In the genomic region with DNA sequence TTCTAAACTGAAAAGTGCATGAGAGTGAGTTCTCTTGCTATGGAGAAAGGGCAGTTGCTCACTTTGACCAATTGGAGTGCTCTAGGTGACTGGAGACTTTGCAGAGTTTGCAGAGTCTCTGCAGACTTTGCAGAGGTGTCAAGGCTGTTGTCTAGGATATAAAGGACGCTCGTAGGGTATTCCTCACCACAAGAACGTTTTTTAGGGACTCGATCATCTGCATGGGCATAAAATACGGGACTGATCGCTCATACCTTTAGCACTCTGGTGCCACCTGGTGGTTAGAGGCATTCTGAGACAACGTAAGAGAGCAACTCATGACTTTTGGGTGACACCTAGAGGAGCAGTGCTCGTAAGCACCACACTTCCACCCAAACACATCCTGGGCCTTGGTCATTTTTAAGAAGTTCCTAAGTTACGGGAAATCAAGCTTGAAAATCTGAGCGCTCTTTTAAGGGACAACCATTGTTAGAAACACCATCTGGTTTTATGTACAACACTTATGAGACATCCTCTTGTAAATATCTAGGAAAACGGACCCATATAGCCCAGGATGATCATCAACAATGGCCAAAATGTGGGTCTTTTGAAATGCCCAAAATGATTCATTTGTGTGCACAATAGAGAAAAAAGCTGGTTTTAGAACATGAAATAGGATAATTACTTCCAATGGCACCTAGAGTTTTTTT, we compare ENCODE assay signal across 8 cellular contexts. TPM values are rescaled to one million over a fixed set of nuclear protein-coding genes. Genes with fewer than 3 reads are reported as not detected.
A peak's percentile ranks its signal among the peaks of the same experiment; 100 is the strongest.
DNase-seq lines count a peak whose midpoint lies in the region; ATAC-seq, FAIRE-seq and TF ChIP-seq lines count a peak whose summit lies in the region.

No MANE protein-coding gene starts in this region.

- H3K4me2 ChIP-seq in keratinocyte (ENCODE audit: control insufficient read depth, extremely low read depth, insufficient read depth, low read depth, low read length): peak overlapping the region; percentile 44

- no peaks in the 10 kb centered on the region for H3K4me1 Mint-ChIP-seq in WTC11

- H4K20me1 ChIP-seq in keratinocyte (ENCODE audit: control insufficient read depth, extremely low read depth, insufficient read depth, low read length): no peaks in the 10 kb centered on the region

- no peak overlapping the region for H3K9ac ChIP-seq in keratinocyte (ENCODE audit: control insufficient read depth, extremely low read depth, insufficient read depth, low read length)

- H3K9me1 ChIP-seq in keratinocyte (ENCODE audit: control insufficient read depth, extremely low read depth, insufficient read depth, low read length): no peaks in the 10 kb centered on the region

- no peak overlapping the region for H3K27ac ChIP-seq in keratinocyte (ENCODE audit: control insufficient read depth, insufficient read depth, low read length)

- H3K4me3 Mint-ChIP-seq in WTC11: peak overlapping the region; percentile 52

- FAIRE-seq in keratinocyte (lab: Jason Lieb, UNC): peak; percentile 96

- no peak overlapping the region for H3K27ac Mint-ChIP-seq in WTC11

- H3K27me3 ChIP-seq in keratinocyte (ENCODE audit: control insufficient read depth, extremely low read depth, insufficient read depth, low read length): no peaks in the 10 kb centered on the region

- peak; percentile 88 for DNase-seq in GM12864 (ENCODE audit: low read depth)
- DNase-seq in NCI-H446 (lab: John Stamatoyannopoulos, UW): peak; percentile 44 to 80
- DNase-seq in WTC11 (ENCODE audit: low spot score): peak; percentile 94
- DNase-seq in cardiac fibroblast (ENCODE audit: low read depth in 2 of 2): peak; percentile 95 to 96
- peak; percentile 84 for DNase-seq in keratinocyte (ENCODE audit: low read depth, low spot score)
- peak; percentile 82 to 91 (median 83) for DNase-seq in stimulated activated CD4-positive, alpha-beta T cell treated with anti-CD3 and anti-CD28 coated beads, Interleukin-1b, Interleukin-23, amount 100 ng/mL, for 24 hours (ENCODE audit: low read depth in 4 of 4, low spot score in 1 of 4)

- POLR2A ChIA-PET in WTC11 (lab: Charles Lee): interaction anchor here (0.6 kb wide), 1 partner anchor 52 kb away, joined by 3 read pairs; no protein-coding TSS in a partner anchor

- CTCF ChIA-PET in WTC11 (lab: Charles Lee): interaction anchor here (0.6 to 2.6 kb wide), 45 partner anchors 9 to 575 kb away, joined by 3 to 29 read pairs (median 4); a partner anchor contains a TSS

- H3K79me2 ChIP-seq in keratinocyte (ENCODE audit: control insufficient read depth, insufficient read depth, low read length): no peaks in the 10 kb centered on the region

- TF ChIP-seq CTCF in GM12864 (IDR thresholded peaks at IDR 0.05; ENCODE audit: low read depth, low read length, missing control alignments) (peak; percentile 97), WTC11 (IDR thresholded peaks at IDR 0.05) (peak; percentile 68; the same call in 1 of the 2 replicates), cardiac fibroblast (IDR thresholded peaks at IDR 0.05; ENCODE audit: low read depth, low read length) (peak; percentile 87), keratinocyte (optimal IDR thresholded peaks at IDR 0.05 in 1 of 3, IDR thresholded peaks at IDR 0.05 in 1 of 3, conservative IDR thresholded peaks at IDR 0.05 in 1 of 3; ENCODE audit: extremely low read depth in 1 of 3, insufficient read depth in 2 of 3, low read length in 3 of 3) (peak; percentile 96 to 100 (median 99))

- peak; percentile 83 for ATAC-seq in HG03135 (IDR thresholded peaks at IDR 0.05; ENCODE audit: unreplicated experiment)
- peak; percentile 99 for ATAC-seq in WTC11
- no peak for ATAC-seq in GM18873 (IDR thresholded peaks at IDR 0.05; ENCODE audit: low FRiP score, unreplicated experiment)

- H2AFZ ChIP-seq in keratinocyte (ENCODE audit: control insufficient read depth, low read length): no peak overlapping the region

- H3K27me3 Mint-ChIP-seq in WTC11 (ENCODE audit: low read depth): peaks cover 10% of the 10 kb centered on the region; the same call in 1 of the 2 replicates

- peaks cover 4% of the 10 kb centered on the region for H3K36me3 Mint-ChIP-seq in WTC11

- dilution Hi-C loops in keratinocyte (cut with MboI; ENCODE audit: extremely low pct_ligation_motif_present, low sequenced_read_pairs): no loop called here

- peaks cover 28% of the 10 kb centered on the region for H3K4me1 ChIP-seq in keratinocyte (ENCODE audit: control insufficient read depth, extremely low read depth, insufficient read depth, low read length)

- H3K9me3 Mint-ChIP-seq in WTC11: peaks cover 19% of the 10 kb centered on the region

- no peaks in the 10 kb centered on the region for H3K36me3 ChIP-seq in keratinocyte (ENCODE audit: control insufficient read depth in 2 of 2, extremely low read depth in 1 of 2, insufficient read depth in 2 of 2, low read length in 2 of 2)

- no peak overlapping the region for H3K4me3 ChIP-seq in GM12864 (ENCODE audit: low read depth, low read length)
- no peak overlapping the region for H3K4me3 ChIP-seq in cardiac fibroblast (replicated peaks in 1 of 2; ENCODE audit: low read depth in 2 of 2, low read length in 2 of 2)
- no peak overlapping the region for H3K4me3 ChIP-seq in keratinocyte (ENCODE audit: control insufficient read depth in 2 of 3, extremely low read depth in 1 of 3, insufficient read depth in 2 of 3, low read depth in 1 of 3, low read length in 3 of 3)

- no peaks in the 10 kb centered on the region for H3K9me3 ChIP-seq in keratinocyte (ENCODE audit: control insufficient read depth, low read depth, low read length)

TF ChIP-seq in WTC11, 78 proteins besides CTCF, POLR2A, EP300 and RAD21 (continues in another document):
- TF ChIP-seq, protein P1, sequence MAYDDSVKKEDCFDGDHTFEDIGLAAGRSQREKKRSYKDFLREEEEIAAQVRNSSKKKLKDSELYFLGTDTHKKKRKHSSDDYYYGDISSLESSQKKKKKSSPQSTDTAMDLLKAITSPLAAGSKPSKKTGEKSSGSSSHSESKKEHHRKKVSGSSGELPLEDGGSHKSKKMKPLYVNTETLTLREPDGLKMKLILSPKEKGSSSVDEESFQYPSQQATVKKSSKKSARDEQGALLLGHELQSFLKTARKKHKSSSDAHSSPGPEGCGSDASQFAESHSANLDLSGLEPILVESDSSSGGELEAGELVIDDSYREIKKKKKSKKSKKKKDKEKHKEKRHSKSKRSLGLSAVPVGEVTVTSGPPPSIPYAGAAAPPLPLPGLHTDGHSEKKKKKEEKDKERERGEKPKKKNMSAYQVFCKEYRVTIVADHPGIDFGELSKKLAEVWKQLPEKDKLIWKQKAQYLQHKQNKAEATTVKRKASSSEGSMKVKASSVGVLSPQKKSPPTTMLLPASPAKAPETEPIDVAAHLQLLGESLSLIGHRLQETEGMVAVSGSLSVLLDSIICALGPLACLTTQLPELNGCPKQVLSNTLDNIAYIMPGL (CRISPR knock-in tag; IDR thresholded peaks at IDR 0.05): no peak
- no peak for TF ChIP-seq TEAD1 (CRISPR knock-in tag; IDR thresholded peaks at IDR 0.05)
- no peak for TF ChIP-seq NR1H2 (CRISPR knock-in tag; IDR thresholded peaks at IDR 0.05)
- no peak for TF ChIP-seq CBFB (CRISPR knock-in tag; IDR thresholded peaks at IDR 0.05; ENCODE audit: low read depth)
- TF ChIP-seq, protein P2, sequence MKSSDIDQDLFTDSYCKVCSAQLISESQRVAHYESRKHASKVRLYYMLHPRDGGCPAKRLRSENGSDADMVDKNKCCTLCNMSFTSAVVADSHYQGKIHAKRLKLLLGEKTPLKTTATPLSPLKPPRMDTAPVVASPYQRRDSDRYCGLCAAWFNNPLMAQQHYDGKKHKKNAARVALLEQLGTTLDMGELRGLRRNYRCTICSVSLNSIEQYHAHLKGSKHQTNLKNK (CRISPR knock-in tag; IDR thresholded peaks at IDR 0.05): no peak
- TF ChIP-seq KAT7 (CRISPR knock-in tag; IDR thresholded peaks at IDR 0.05; ENCODE audit: borderline replicate concordance): no peak
- no peak for TF ChIP-seq GTF2I (CRISPR knock-in tag; conservative IDR thresholded peaks at IDR 0.05)
- TF ChIP-seq NFYB (CRISPR knock-in tag; conservative IDR thresholded peaks at IDR 0.05; ENCODE audit: low read depth): no peak
- TF ChIP-seq, protein P3, sequence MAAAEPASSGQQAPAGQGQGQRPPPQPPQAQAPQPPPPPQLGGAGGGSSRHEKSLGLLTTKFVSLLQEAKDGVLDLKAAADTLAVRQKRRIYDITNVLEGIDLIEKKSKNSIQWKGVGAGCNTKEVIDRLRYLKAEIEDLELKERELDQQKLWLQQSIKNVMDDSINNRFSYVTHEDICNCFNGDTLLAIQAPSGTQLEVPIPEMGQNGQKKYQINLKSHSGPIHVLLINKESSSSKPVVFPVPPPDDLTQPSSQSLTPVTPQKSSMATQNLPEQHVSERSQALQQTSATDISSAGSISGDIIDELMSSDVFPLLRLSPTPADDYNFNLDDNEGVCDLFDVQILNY (CRISPR knock-in tag; IDR thresholded peaks at IDR 0.05): no peak
- no peak for TF ChIP-seq TP53 (CRISPR knock-in tag; IDR thresholded peaks at IDR 0.05)
- no peak for TF ChIP-seq CREB1 (CRISPR knock-in tag; IDR thresholded peaks at IDR 0.05)
- TF ChIP-seq, protein P4, sequence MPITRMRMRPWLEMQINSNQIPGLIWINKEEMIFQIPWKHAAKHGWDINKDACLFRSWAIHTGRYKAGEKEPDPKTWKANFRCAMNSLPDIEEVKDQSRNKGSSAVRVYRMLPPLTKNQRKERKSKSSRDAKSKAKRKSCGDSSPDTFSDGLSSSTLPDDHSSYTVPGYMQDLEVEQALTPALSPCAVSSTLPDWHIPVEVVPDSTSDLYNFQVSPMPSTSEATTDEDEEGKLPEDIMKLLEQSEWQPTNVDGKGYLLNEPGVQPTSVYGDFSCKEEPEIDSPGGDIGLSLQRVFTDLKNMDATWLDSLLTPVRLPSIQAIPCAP (CRISPR knock-in tag; IDR thresholded peaks at IDR 0.05): no peak
- TF ChIP-seq RORB (CRISPR knock-in tag; IDR thresholded peaks at IDR 0.05): no peak

RNA-seq across cellular contexts. Expression of a gene that starts 51.6 kb away (rescaled TPM):
- 0.02 to 0.25 TPM in 2 of 3 replicates, not detected in the other for total RNA-seq in WTC11 (2021)
- 0.01 to 0.26 TPM (median 0.02 TPM) in 3 replicates for polyA plus RNA-seq in keratinocyte
- polyA plus RNA-seq in keratinocyte (2011; ENCODE audit: low read depth): 0.21 TPM
- polyA plus RNA-seq in keratinocyte (2011; cell fraction: cytosol; rRNA removed): 0.06 and 0.15 TPM in 2 replicates
- 0.19 and 0.20 TPM in 2 replicates for polyA plus RNA-seq in keratinocyte (2011; cell fraction: nucleus; rRNA removed)
- 2.2 TPM in 1 of 2 replicates, not detected in the other for polyA plus RNA-seq in keratinocyte (2012; ENCODE audit: low replicate concordance)
- 0.06 to 0.30 TPM in 2 of 3 replicates, not detected in the other for polyA minus RNA-seq in keratinocyte
- not detected for polyA minus RNA-seq in keratinocyte (2011; cell fraction: cytosol; rRNA and poly(A)+ RNA removed)
- 0.21 and 0.54 TPM in 2 replicates for polyA minus RNA-seq in keratinocyte (2011; cell fraction: nucleus; rRNA and poly(A)+ RNA removed)
